1 cellular context compared by ENCODE assay signal in genomic region chr15:95911570-95912279, GRCh38.
TF ChIP-seq lines count a peak whose summit lies in the region.

No MANE protein-coding gene starts in this region.

TF ChIP-seq in HEK293, 187 proteins besides CTCF, POLR2A, EP300 and RAD21 (continued from another document and continues in another):
- TF ChIP-seq ZBTB6 (tag by site-specific recombination; IDR thresholded peaks at IDR 0.05) (no peak), ZFP69B (tag by site-specific recombination; IDR thresholded peaks at IDR 0.05) (no peak), ZNF335 (tag by site-specific recombination; conservative IDR thresholded peaks at IDR 0.05) (peak; percentile 78), SETDB1 (IDR thresholded peaks at IDR 0.05; ENCODE audit: insufficient read length, low read length) (no peak), ZNF10 (tag by site-specific recombination; IDR thresholded peaks at IDR 0.05) (no peak), ZNF292 (tag by site-specific recombination; IDR thresholded peaks at IDR 0.05; ENCODE audit: borderline replicate concordance, low read depth) (no peak), ZNF473 (tag by site-specific recombination; IDR thresholded peaks at IDR 0.05) (no peak), ZNF664 (tag by site-specific recombination; IDR thresholded peaks at IDR 0.05) (no peak), ZNF623 (tag by site-specific recombination; IDR thresholded peaks at IDR 0.05) (no peak), PRDM1 (tag by site-specific recombination; IDR thresholded peaks at IDR 0.05) (no peak), SCRT2 (tag by site-specific recombination; IDR thresholded peaks at IDR 0.05) (no peak), ZNF561 (tag by site-specific recombination; IDR thresholded peaks at IDR 0.05; ENCODE audit: borderline replicate concordance) (no peak), ZNF140 (tag by site-specific recombination; IDR thresholded peaks at IDR 0.05) (no peak), YY2 (tag by site-specific recombination; IDR thresholded peaks at IDR 0.05) (no peak), REST (tag by site-specific recombination; IDR thresholded peaks at IDR 0.05) (no peak), ZNF510 (tag by site-specific recombination; IDR thresholded peaks at IDR 0.05; ENCODE audit: insufficient replicate concordance) (no peak), ZNF157 (tag by site-specific recombination; IDR thresholded peaks at IDR 0.05) (no peak), REPIN1 (tag by site-specific recombination; IDR thresholded peaks at IDR 0.05; ENCODE audit: low read depth) (no peak), KLF10 (tag by site-specific recombination; IDR thresholded peaks at IDR 0.05) (no peak), ZNF341 (tag by site-specific recombination; IDR thresholded peaks at IDR 0.05; ENCODE audit: low read depth) (no peak), GLIS1 (tag by site-specific recombination; IDR thresholded peaks at IDR 0.05) (no peak), ZBTB20 (tag by site-specific recombination; IDR thresholded peaks at IDR 0.05) (no peak), ZNF266 (tag by site-specific recombination; IDR thresholded peaks at IDR 0.05; ENCODE audit: low read depth) (no peak), ZSCAN30 (tag by site-specific recombination; IDR thresholded peaks at IDR 0.05) (no peak), ZFHX2 (tag by site-specific recombination; conservative IDR thresholded peaks at IDR 0.05) (no peak), BCL11A (tag by site-specific recombination; IDR thresholded peaks at IDR 0.05; ENCODE audit: low read depth) (no peak), ZNF174 (tag by site-specific recombination; IDR thresholded peaks at IDR 0.05) (no peak), ZNF585B (tag by site-specific recombination; IDR thresholded peaks at IDR 0.05) (no peak), ZBTB48 (tag by site-specific recombination; IDR thresholded peaks at IDR 0.05) (peak; percentile 22; the same call in 1 of the 2 replicates), GLI4 (tag by site-specific recombination; IDR thresholded peaks at IDR 0.05) (no peak), ZNF24 (tag by site-specific recombination; IDR thresholded peaks at IDR 0.05) (no peak), ZNF544 (tag by site-specific recombination; IDR thresholded peaks at IDR 0.05) (no peak), ZBTB21 (tag by site-specific recombination; IDR thresholded peaks at IDR 0.05) (no peak), TRIM28 (IDR thresholded peaks at IDR 0.05; ENCODE audit: borderline replicate concordance, low read length) (0 out of 2 replicates have a peak, but pooled peaks have one; percentile 39), ZNF518A (tag by site-specific recombination; conservative IDR thresholded peaks at IDR 0.05; ENCODE audit: low read depth) (no peak), FEZF1 (tag by site-specific recombination; IDR thresholded peaks at IDR 0.05) (peak; percentile 75), ZNF549 (tag by site-specific recombination; IDR thresholded peaks at IDR 0.05) (no peak), ZFP41 (tag by site-specific recombination; IDR thresholded peaks at IDR 0.05; ENCODE audit: borderline replicate concordance) (no peak), KLF7 (tag by site-specific recombination; IDR thresholded peaks at IDR 0.05; ENCODE audit: borderline replicate concordance) (no peak), ZIC2 (tag by site-specific recombination; IDR thresholded peaks at IDR 0.05) (peak; percentile 29; the same call in 1 of the 2 replicates), HOXD13 (CRISPR knock-in tag; IDR thresholded peaks at IDR 0.05; ENCODE audit: borderline replicate concordance) (no peak), INSM2 (tag by site-specific recombination; IDR thresholded peaks at IDR 0.05) (no peak), ZEB2 (tag by site-specific recombination; IDR thresholded peaks at IDR 0.05) (no peak), BCL11B (tag by site-specific recombination; IDR thresholded peaks at IDR 0.05; ENCODE audit: low read depth) (no peak), GLI2 (tag by site-specific recombination; IDR thresholded peaks at IDR 0.05; ENCODE audit: borderline replicate concordance, low read depth) (peak; percentile 56; the same call in 1 of the 2 replicates), ZNF366 (tag by site-specific recombination; conservative IDR thresholded peaks at IDR 0.05) (no peak; the same call in 1 of the 2 replicates)
- TF ChIP-seq, protein P1, sequence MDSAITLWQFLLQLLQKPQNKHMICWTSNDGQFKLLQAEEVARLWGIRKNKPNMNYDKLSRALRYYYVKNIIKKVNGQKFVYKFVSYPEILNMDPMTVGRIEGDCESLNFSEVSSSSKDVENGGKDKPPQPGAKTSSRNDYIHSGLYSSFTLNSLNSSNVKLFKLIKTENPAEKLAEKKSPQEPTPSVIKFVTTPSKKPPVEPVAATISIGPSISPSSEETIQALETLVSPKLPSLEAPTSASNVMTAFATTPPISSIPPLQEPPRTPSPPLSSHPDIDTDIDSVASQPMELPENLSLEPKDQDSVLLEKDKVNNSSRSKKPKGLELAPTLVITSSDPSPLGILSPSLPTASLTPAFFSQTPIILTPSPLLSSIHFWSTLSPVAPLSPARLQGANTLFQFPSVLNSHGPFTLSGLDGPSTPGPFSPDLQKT (IDR thresholded peaks at IDR 0.05; ENCODE audit: borderline replicate concordance, low read depth, low read length): no peak
- TF ChIP-seq, protein P2, sequence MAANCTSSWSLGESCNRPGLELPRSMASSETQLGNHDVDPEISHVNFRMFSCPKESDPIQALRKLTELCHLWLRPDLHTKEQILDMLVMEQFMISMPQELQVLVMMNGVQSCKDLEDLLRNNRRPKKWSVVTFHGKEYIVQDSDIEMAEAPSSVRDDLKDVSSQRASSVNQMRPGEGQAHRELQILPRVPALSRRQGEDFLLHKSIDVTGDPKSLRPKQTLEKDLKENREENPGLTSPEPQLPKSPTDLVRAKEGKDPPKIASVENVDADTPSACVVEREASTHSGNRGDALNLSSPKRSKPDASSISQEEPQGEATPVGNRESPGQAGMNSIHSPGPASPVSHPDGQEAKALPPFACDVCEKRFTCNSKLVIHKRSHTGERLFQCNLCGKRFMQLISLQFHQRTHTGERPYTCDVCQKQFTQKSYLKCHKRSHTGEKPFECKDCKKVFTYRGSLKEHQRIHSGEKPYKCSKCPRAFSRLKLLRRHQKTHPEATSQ (tag by site-specific recombination; IDR thresholded peaks at IDR 0.05): no peak
- TF ChIP-seq, protein P3, sequence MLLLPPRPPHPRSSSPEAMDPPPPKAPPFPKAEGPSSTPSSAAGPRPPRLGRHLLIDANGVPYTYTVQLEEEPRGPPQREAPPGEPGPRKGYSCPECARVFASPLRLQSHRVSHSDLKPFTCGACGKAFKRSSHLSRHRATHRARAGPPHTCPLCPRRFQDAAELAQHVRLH (tag by site-specific recombination; IDR thresholded peaks at IDR 0.05): no peak
- TF ChIP-seq, protein P4, sequence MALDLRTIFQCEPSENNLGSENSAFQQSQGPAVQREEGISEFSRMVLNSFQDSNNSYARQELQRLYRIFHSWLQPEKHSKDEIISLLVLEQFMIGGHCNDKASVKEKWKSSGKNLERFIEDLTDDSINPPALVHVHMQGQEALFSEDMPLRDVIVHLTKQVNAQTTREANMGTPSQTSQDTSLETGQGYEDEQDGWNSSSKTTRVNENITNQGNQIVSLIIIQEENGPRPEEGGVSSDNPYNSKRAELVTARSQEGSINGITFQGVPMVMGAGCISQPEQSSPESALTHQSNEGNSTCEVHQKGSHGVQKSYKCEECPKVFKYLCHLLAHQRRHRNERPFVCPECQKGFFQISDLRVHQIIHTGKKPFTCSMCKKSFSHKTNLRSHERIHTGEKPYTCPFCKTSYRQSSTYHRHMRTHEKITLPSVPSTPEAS (tag by site-specific recombination; IDR thresholded peaks at IDR 0.05): no peak
- TF ChIP-seq, protein P5, sequence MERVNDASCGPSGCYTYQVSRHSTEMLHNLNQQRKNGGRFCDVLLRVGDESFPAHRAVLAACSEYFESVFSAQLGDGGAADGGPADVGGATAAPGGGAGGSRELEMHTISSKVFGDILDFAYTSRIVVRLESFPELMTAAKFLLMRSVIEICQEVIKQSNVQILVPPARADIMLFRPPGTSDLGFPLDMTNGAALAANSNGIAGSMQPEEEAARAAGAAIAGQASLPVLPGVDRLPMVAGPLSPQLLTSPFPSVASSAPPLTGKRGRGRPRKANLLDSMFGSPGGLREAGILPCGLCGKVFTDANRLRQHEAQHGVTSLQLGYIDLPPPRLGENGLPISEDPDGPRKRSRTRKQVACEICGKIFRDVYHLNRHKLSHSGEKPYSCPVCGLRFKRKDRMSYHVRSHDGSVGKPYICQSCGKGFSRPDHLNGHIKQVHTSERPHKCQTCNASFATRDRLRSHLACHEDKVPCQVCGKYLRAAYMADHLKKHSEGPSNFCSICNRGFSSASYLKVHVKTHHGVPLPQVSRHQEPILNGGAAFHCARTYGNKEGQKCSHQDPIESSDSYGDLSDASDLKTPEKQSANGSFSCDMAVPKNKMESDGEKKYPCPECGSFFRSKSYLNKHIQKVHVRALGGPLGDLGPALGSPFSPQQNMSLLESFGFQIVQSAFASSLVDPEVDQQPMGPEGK (tag by site-specific recombination; IDR thresholded peaks at IDR 0.05): no peak
